In genomic region chr12:5094986-5095385, GRCh38 we compare ENCODE assay signal across 25 cellular contexts. TPM values are rescaled to one million over a fixed set of nuclear protein-coding genes. Genes with fewer than 3 reads are reported as not detected.
DNase-seq lines count a peak whose midpoint lies in the region; ATAC-seq, FAIRE-seq and TF ChIP-seq lines count a peak whose summit lies in the region.
"Had no signal": no experiment of that assay in that cellular context is flagged by ENCODE, and none has a peak within 500 bp of the region (broad histone marks: within the 10 kb centered on the region; RNA-seq: fewer than 3 reads in every experiment).

No MANE protein-coding gene starts in this region.

- H3K36me3 ChIP-seq in IMR-90 (ENCODE audit: control insufficient read depth, insufficient read depth, low read length): no peaks in the 10 kb centered on the region
- H3K36me3 ChIP-seq in astrocyte (ENCODE audit: insufficient read depth, low read length): no peaks in the 10 kb centered on the region
- H3K36me3 ChIP-seq in neural progenitor cell: no peaks in the 10 kb centered on the region
- H3K36me3 ChIP-seq: BE2C had no signal

- H3F3A ChIP-seq in neural progenitor cell (ENCODE audit: low read depth): no peaks in the 10 kb centered on the region

- H4K91ac ChIP-seq in IMR-90 (ENCODE audit: insufficient read depth, low read depth, low read length): peak overlapping the region; percentile 53; the same call in 1 of the 2 replicates

- no peak overlapping the region for H2AK9ac ChIP-seq in IMR-90 (replicated peaks; ENCODE audit: low read depth, low read length, poor library complexity)

- H2BK120ac ChIP-seq in IMR-90 (ENCODE audit: low read depth, low read length): peak overlapping the region; percentile 84; the same call in 1 of the 2 replicates

- no peak overlapping the region for H3K27ac ChIP-seq in IMR-90 (ENCODE audit: insufficient read depth, low read length)
- H3K27ac ChIP-seq in astrocyte (ENCODE audit: low read depth, low read length): no peak overlapping the region
- no peak overlapping the region for H3K27ac ChIP-seq in neural progenitor cell

- H4K20me1 ChIP-seq in IMR-90 (ENCODE audit: insufficient read depth, low read length) (no peaks in the 10 kb centered on the region), astrocyte (ENCODE audit: insufficient read depth, low read length) (no peaks in the 10 kb centered on the region), neural progenitor cell (ENCODE audit: low read depth) (no peaks in the 10 kb centered on the region)

- H3K4ac ChIP-seq in IMR-90 (ENCODE audit: low read depth, low read length): peak overlapping the region; percentile 61

- TF ChIP-seq CTCF in AG10803 (conservative IDR thresholded peaks at IDR 0.05; ENCODE audit: low read length) (no peak), IMR-90 (conservative IDR thresholded peaks at IDR 0.05; ENCODE audit: low read depth, low read length) (no peak), astrocyte (IDR thresholded peaks at IDR 0.05; ENCODE audit: insufficient read depth, low read depth, low read length) (no peak), neural progenitor cell (IDR thresholded peaks at IDR 0.05) (no peak), glutamatergic neuron (IDR thresholded peaks at IDR 0.05; ENCODE audit: partially characterized antibody, unreplicated experiment) (no peak)

- peak overlapping the region; percentile 70; the same call in 2 of the 3 replicates for H2BK15ac ChIP-seq in IMR-90 (ENCODE audit: low read depth, low read length)

- peaks cover 0 to 1% of the 10 kb centered on the region in 2 experiments; a peak in 1 of 4 replicates for H3K79me1 ChIP-seq in IMR-90 (ENCODE audit: low read depth in 1 of 2, low read length in 2 of 2)

- peak; percentile 34 for FAIRE-seq in astrocyte (lab: Jason Lieb, UNC)
- FAIRE-seq: D721Med, G401.6, GM12892, H1, HepG2 had no signal

- DNase-seq in AG10803 (ENCODE audit: low read depth) (peak; percentile 25), EL (peak; percentile 57), IMR-90 (no peak), astrocyte (ENCODE audit: low read depth) (no peak), neural progenitor cell (ENCODE audit: low spot score) (no peak), glutamatergic neuron (no peak), NCI-H187 (lab: John Stamatoyannopoulos, UW) (no peak)
- DNase-seq: 8988T; BE2C; C1 segment of cervical spinal cord; Caco-2; CD4-positive, alpha-beta T cell; DMS153; DMS79; H9; KG1 had no signal

- dilution Hi-C loops in IMR-90 (cut with HindIII; ENCODE audit: low sequenced_read_pairs, unreplicated experiment): no loop called here

- H3K18ac ChIP-seq in IMR-90 (ENCODE audit: low read depth, low read length): peak overlapping the region; percentile 50

- H3K4me1 ChIP-seq in IMR-90 (ENCODE audit: control insufficient read depth, insufficient read depth, low read length) (peaks cover 14% of the 10 kb centered on the region), astrocyte (ENCODE audit: insufficient read depth, low read length) (peaks cover 13% of the 10 kb centered on the region), neural progenitor cell (no peaks in the 10 kb centered on the region)
- H3K4me1 ChIP-seq: BE2C, Caco-2 had no signal

- no peak overlapping the region; the same call in 1 of the 2 replicates for H3K23ac ChIP-seq in IMR-90 (ENCODE audit: low read depth, low read length)

- in situ Hi-C loops in IMR-90 (cut with MboI; ENCODE audit: low sequenced_read_pairs): loop anchor here (5.0 kb wide), 1 partner anchor 342 kb away; no protein-coding TSS in a partner anchor

- H3K4me3 Mint-ChIP-seq in astrocyte (ENCODE audit: unreplicated experiment) (no peak overlapping the region), neural progenitor cell (no peak overlapping the region), glutamatergic neuron (ENCODE audit: unreplicated experiment) (no peak overlapping the region)
- H3K4me3 Mint-ChIP-seq: CD4-positive, alpha-beta T cell; H9 had no signal

- H3K56ac ChIP-seq in IMR-90 (ENCODE audit: extremely low read depth, insufficient read depth, low read length): no peak overlapping the region

- TF ChIP-seq RAD21 in IMR-90 (IDR thresholded peaks at IDR 0.05; ENCODE audit: low read length): no peak

- H3K27me3 ChIP-seq in IMR-90 (ENCODE audit: control insufficient read depth, insufficient read depth, low read length): no peaks in the 10 kb centered on the region
- H3K27me3 ChIP-seq in astrocyte (ENCODE audit: insufficient read depth, low read length): peaks cover 2% of the 10 kb centered on the region
- H3K27me3 ChIP-seq in neural progenitor cell: no peaks in the 10 kb centered on the region
- H3K27me3 ChIP-seq: BE2C had no signal

- H2AFZ ChIP-seq in IMR-90 (replicated peaks; ENCODE audit: low read length, poor library complexity) (no peak overlapping the region), astrocyte (ENCODE audit: low read depth, low read length) (no peak overlapping the region), neural progenitor cell (replicated peaks) (no peak overlapping the region)

- WGBS in IMR-90 (ENCODE audit: extremely low coverage in 2 of 2, insufficient read length in 1 of 2), 2 experiments: no CpG with 5 or more reads among the region's 3 CpGs

- H4K5ac ChIP-seq in IMR-90 (ENCODE audit: low read depth, low read length): no peak overlapping the region

- peaks cover 20% of the 10 kb centered on the region for H3K27me3 Mint-ChIP-seq in astrocyte (ENCODE audit: low read depth, unreplicated experiment)
- peaks cover 8% of the 10 kb centered on the region for H3K27me3 Mint-ChIP-seq in neural progenitor cell (ENCODE audit: insufficient read depth, low read depth)
- H3K27me3 Mint-ChIP-seq in glutamatergic neuron (ENCODE audit: unreplicated experiment): peaks cover 4% of the 10 kb centered on the region

- intact Hi-C loops in IMR-90 (cut with micrococcal nuclease): loop anchor here (5.0 kb wide), 1 partner anchor 72 kb away; no protein-coding TSS in a partner anchor

- H3K9ac ChIP-seq in IMR-90 (ENCODE audit: low read depth, low read length) (no peak overlapping the region), astrocyte (ENCODE audit: low read length) (no peak overlapping the region), neural progenitor cell (no peak overlapping the region)

- no peaks in the 10 kb centered on the region for H3K9me3 Mint-ChIP-seq in astrocyte (ENCODE audit: unreplicated experiment)
- H3K9me3 Mint-ChIP-seq in neural progenitor cell: peaks cover 2% of the 10 kb centered on the region
- H3K9me3 Mint-ChIP-seq in glutamatergic neuron (ENCODE audit: unreplicated experiment): peaks cover 7% of the 10 kb centered on the region
- H3K9me3 Mint-ChIP-seq: CD4-positive, alpha-beta T cell; H9 had no signal

- H3K9me3 ChIP-seq in IMR-90 (ENCODE audit: control insufficient read depth, insufficient read depth, low read length): no peaks in the 10 kb centered on the region
- no peaks in the 10 kb centered on the region for H3K9me3 ChIP-seq in astrocyte (ENCODE audit: insufficient read depth, low read depth, low read length)
- H3K9me3 ChIP-seq in neural progenitor cell (ENCODE audit: low read depth): no peaks in the 10 kb centered on the region
- H3K9me3 ChIP-seq: BE2C, Caco-2 had no signal

- H3K4me2 ChIP-seq in IMR-90 (ENCODE audit: low read depth, low read length) (no peak overlapping the region), astrocyte (ENCODE audit: low read length) (no peak overlapping the region), neural progenitor cell (no peak overlapping the region)

- H3K4me3 ChIP-seq in AG10803 (ENCODE audit: low read length): no peak overlapping the region
- H3K4me3 ChIP-seq in IMR-90 (ENCODE audit: insufficient read depth, low read depth, low read length): no peak overlapping the region
- H3K4me3 ChIP-seq in astrocyte (ENCODE audit: insufficient read depth, low read depth, low read length): no peak overlapping the region
- H3K4me3 ChIP-seq in neural progenitor cell: no peak overlapping the region

- peaks cover 16% of the 10 kb centered on the region for H3K9me1 ChIP-seq in IMR-90 (ENCODE audit: insufficient read depth, low read length)

- H3K27ac Mint-ChIP-seq in astrocyte (ENCODE audit: unreplicated experiment) (peak overlapping the region; percentile 16), neural progenitor cell (no peak overlapping the region), glutamatergic neuron (ENCODE audit: unreplicated experiment) (no peak overlapping the region)
- H3K27ac Mint-ChIP-seq: CD4-positive, alpha-beta T cell; H9 had no signal

- TF ChIP-seq POLR2A in IMR-90 (IDR thresholded peaks at IDR 0.05; ENCODE audit: low read depth, low read length): no peak

- peaks cover 21% of the 10 kb centered on the region for H3K4me1 Mint-ChIP-seq in astrocyte (ENCODE audit: low read depth, unreplicated experiment)
- H3K4me1 Mint-ChIP-seq in neural progenitor cell: peaks cover 7% of the 10 kb centered on the region
- H3K4me1 Mint-ChIP-seq in glutamatergic neuron (ENCODE audit: low read depth, unreplicated experiment): peaks cover 17% of the 10 kb centered on the region

- ATAC-seq in IMR-90 (ENCODE audit: low read depth): no peak
- ATAC-seq in GM18498 (IDR thresholded peaks at IDR 0.05; ENCODE audit: unreplicated experiment): no peak
- ATAC-seq: HepG2 had no signal

- H2BK5ac ChIP-seq in IMR-90 (ENCODE audit: low read depth, low read length, poor library complexity, severe bottlenecking): no peak overlapping the region

- peak overlapping the region; percentile 13 to 20; a peak in 2 of 4 replicates for H4K8ac ChIP-seq in IMR-90 (ENCODE audit: low read depth in 2 of 2, low read length in 2 of 2)

- BruUV-seq in IMR-90 (replicated peaks; lab: Mats Ljungman, UMichigan): no TSS peak

- H3K79me2 ChIP-seq in astrocyte (ENCODE audit: insufficient read depth, low read length) (no peaks in the 10 kb centered on the region), neural progenitor cell (ENCODE audit: low read depth) (no peaks in the 10 kb centered on the region)

- CTCF ChIA-PET in IMR-90 (lab: Yijun Ruan, JAX): no interaction called here

- H2BK20ac ChIP-seq in IMR-90 (ENCODE audit: low read depth, low read length): peak overlapping the region; percentile 80

- H2AK5ac ChIP-seq in IMR-90 (ENCODE audit: low read depth, low read length): peak overlapping the region; percentile 45; the same call in 1 of the 2 replicates

- POLR2A ChIA-PET in IMR-90 (lab: Charles Lee; ENCODE audit: unreplicated experiment): no interaction called here

- H3K14ac ChIP-seq in IMR-90 (replicated peaks; ENCODE audit: low read depth, low read length): peak overlapping the region; percentile 71

- H3K36me3 Mint-ChIP-seq in astrocyte (ENCODE audit: low read depth, unreplicated experiment) (no peaks in the 10 kb centered on the region), neural progenitor cell (no peaks in the 10 kb centered on the region), glutamatergic neuron (ENCODE audit: unreplicated experiment) (no peaks in the 10 kb centered on the region)

TF ChIP-seq in IMR-90, 13 proteins besides CTCF, POLR2A, EP300 and RAD21 (continues in another document):
- no peak for TF ChIP-seq RCOR1 (IDR thresholded peaks at IDR 0.05; ENCODE audit: insufficient replicate concordance, low read length)

RNA-seq across cellular contexts. Expression of gene KCNA5, which starts 51.3 kb away (rescaled TPM):
- not detected in 2 replicates for total RNA-seq in IMR-90 (2012; rRNA removed)
- not detected in 2 replicates for polyA plus RNA-seq in IMR-90 (2012; rRNA removed)
- polyA plus RNA-seq in IMR-90 (2012; cell fraction: cytosol; rRNA removed): not detected in 2 replicates
- polyA plus RNA-seq in IMR-90 (2012; cell fraction: nucleus; rRNA removed; ENCODE audit: low replicate concordance): not detected in 2 replicates
- total RNA-seq in astrocyte: 0.10 TPM in 1 of 2 replicates, not detected in the other
- 0.19 and 1.1 TPM in 2 replicates for total RNA-seq in neural progenitor cell (ENCODE audit: low replicate concordance)
- total RNA-seq in glutamatergic neuron (ENCODE audit: unreplicated experiment): not detected
- total RNA-seq: A673; Caco-2; CD4-positive, alpha-beta T cell; Daoy; HepG2 had no signal
- polyA plus RNA-seq: AG04450, HepG2 had no signal

Comparison
In these comparisons a context has a peak if more than half of its experiments do, and no peak if none do; other contexts are left out.
1. DNase-seq: peak in AG10803 (single experiment) and EL (single experiment); none in IMR-90 (single experiment), astrocyte (single experiment), neural progenitor cell (single experiment), glutamatergic neuron (single experiment) and NCI-H187 (0 of 2).